ENCODE assay signal across 18 cellular contexts in the genomic region with DNA sequence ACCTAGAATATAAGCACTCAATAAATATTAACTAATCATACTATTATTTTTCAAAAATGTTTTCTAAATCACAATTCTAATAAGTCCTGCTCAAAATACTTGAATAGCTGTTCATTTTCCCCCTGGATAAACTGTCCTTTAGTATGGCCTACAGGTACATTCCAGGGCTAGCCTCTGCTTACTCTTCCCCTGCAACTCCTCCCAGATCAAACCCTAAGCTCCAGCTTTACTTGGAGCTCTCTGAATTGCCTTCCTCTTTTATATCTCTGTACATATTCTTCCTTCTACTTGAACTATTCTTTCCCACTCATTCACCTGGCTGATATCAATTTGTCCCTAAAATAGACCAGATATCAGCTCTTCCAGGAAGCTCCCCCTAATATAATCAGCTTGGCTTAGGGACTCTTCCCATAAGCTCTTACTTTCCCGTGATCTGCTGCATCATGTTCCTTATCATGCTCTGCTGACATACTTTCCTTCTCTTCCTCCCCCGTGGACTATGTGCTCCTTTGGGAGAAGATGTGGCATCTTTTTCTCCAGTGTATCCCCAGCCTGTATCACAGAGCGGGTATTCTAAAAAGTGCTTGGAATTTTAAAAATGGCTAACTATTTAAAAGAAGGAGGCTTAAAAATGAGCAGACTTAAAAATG. TPM values are rescaled to one million over a fixed set of nuclear protein-coding genes. Genes with fewer than 3 reads are reported as not detected.
DNase-seq lines count a peak whose midpoint lies in the region; ATAC-seq, FAIRE-seq and TF ChIP-seq lines count a peak whose summit lies in the region.
"Had no signal": no experiment of that assay in that cellular context is flagged by ENCODE, and none has a peak within 500 bp of the region (broad histone marks: within the 10 kb centered on the region; RNA-seq: fewer than 3 reads in every experiment).

No MANE protein-coding gene starts in this region.

- H3K9me2 ChIP-seq in Loucy (replicated peaks; ENCODE audit: low read depth, low read length), result no peaks in the 10 kb centered on the region

- H3K27ac ChIP-seq in BLaER1 (no peak overlapping the region), K562 (ENCODE audit: extremely low read depth, low read depth, low read length) (no peak overlapping the region), smooth muscle cell (ENCODE audit: low read depth) (no peak overlapping the region)
- H3K27ac ChIP-seq: C4-2B, GM23248, HL-60 had no signal

- POLR2A ChIA-PET in K562 (lab: Yijun Ruan, JAX), result interaction anchor here (0.6 to 2.1 kb wide), 11 partner anchors 10 to 50 kb away, joined by 3 to 6 read pairs (median 3); no protein-coding TSS in a partner anchor

- no peaks in the 10 kb centered on the region for H3K9me3 Mint-ChIP-seq in T-helper 2 cell treated with Interferon-gamma antibody and Interleukin-4, amounts not matched to agents 5 μg/mL and 100 μg/mL, for 36 hours
- H3K9me3 Mint-ChIP-seq: CD4-positive, alpha-beta memory T cell had no signal

- H3K9me3 ChIP-seq in BLaER1 (no peaks in the 10 kb centered on the region), Loucy (ENCODE audit: insufficient read depth, low read depth, low read length) (no peaks in the 10 kb centered on the region), K562 (replicated peaks; ENCODE audit: control insufficient read depth, insufficient read depth, low read depth, low read length) (no peaks in the 10 kb centered on the region), smooth muscle cell (replicated peaks; ENCODE audit: low read depth) (no peaks in the 10 kb centered on the region)

- 17% methylated on average over 3 of the region's 3 CpGs for WGBS in K562 (ENCODE audit: insufficient coverage, low coverage, missing lambda C conversion rate)
- 45% methylated on average over 3 of the region's 3 CpGs for WGBS in smooth muscle cell (ENCODE audit: low lambda C conversion rate)

- no peak overlapping the region for H3K4me3 ChIP-seq in BLaER1
- peak overlapping the region; percentile 36 for H3K4me3 ChIP-seq in Loucy (ENCODE audit: low read length, poor library complexity, severe bottlenecking)
- no peak overlapping the region for H3K4me3 ChIP-seq in K562
- no peak overlapping the region for H3K4me3 ChIP-seq in smooth muscle cell
- H3K4me3 ChIP-seq: GM23248 had no signal

- H3K27ac Mint-ChIP-seq in T-helper 2 cell treated with Interferon-gamma antibody and Interleukin-4, amounts not matched to agents 5 μg/mL and 100 μg/mL, for 36 hours, result no peak overlapping the region

- H3K9me1 ChIP-seq in K562 (ENCODE audit: control insufficient read depth, insufficient read depth, low read length), result no peaks in the 10 kb centered on the region

- no peaks in the 10 kb centered on the region for H3K36me3 ChIP-seq in BLaER1
- no peaks in the 10 kb centered on the region for H3K36me3 ChIP-seq in Loucy (ENCODE audit: insufficient read depth, low read length)
- no peaks in the 10 kb centered on the region for H3K36me3 ChIP-seq in K562 (ENCODE audit: control insufficient read depth, insufficient read depth, low read length)
- no peaks in the 10 kb centered on the region for H3K36me3 ChIP-seq in smooth muscle cell (ENCODE audit: low read depth)

- in situ Hi-C loops in K562 (cut with MboI), result no loop called here

- peaks cover 7% of the 10 kb centered on the region for H3K4me1 Mint-ChIP-seq in T-helper 2 cell treated with Interferon-gamma antibody and Interleukin-4, amounts not matched to agents 5 μg/mL and 100 μg/mL, for 36 hours (ENCODE audit: low read depth)

- peak; percentile 71 for ATAC-seq in K562
- ATAC-seq: HCT116 had no signal

- CTCF ChIA-PET in K562 (lab: Yijun Ruan, JAX; ENCODE audit: low intra/inter-chr PET ratio), result no interaction called here

- H3K27me3 ChIP-seq in BLaER1 (no peaks in the 10 kb centered on the region), Loucy (ENCODE audit: insufficient read depth, low read length, poor library complexity, severe bottlenecking) (no peaks in the 10 kb centered on the region), K562 (ENCODE audit: control insufficient read depth in 2 of 2, insufficient read depth in 2 of 2, low read length in 2 of 2) (no peaks in the 10 kb centered on the region), smooth muscle cell (ENCODE audit: low read depth) (no peaks in the 10 kb centered on the region)

- no peak for TF ChIP-seq CTCF in Loucy (conservative IDR thresholded peaks at IDR 0.05; ENCODE audit: low read length)
- no peak for TF ChIP-seq CTCF in K562 (IDR thresholded peaks at IDR 0.05 in 2 of 3, conservative IDR thresholded peaks at IDR 0.05 in 1 of 3; ENCODE audit: insufficient read depth in 2 of 3, low read depth in 1 of 3, low read length in 3 of 3)
- no peak for TF ChIP-seq CTCF in smooth muscle cell (IDR thresholded peaks at IDR 0.05; ENCODE audit: borderline replicate concordance, insufficient read depth, poor library complexity, severe bottlenecking)

- H4K20me1 ChIP-seq in BLaER1 (no peaks in the 10 kb centered on the region), Loucy (ENCODE audit: insufficient read depth, low read length, poor library complexity, severe bottlenecking) (no peaks in the 10 kb centered on the region), K562 (replicated peaks; ENCODE audit: control insufficient read depth, insufficient read depth, low read length) (no peaks in the 10 kb centered on the region), smooth muscle cell (ENCODE audit: low read depth) (no peaks in the 10 kb centered on the region)

- no peak for FAIRE-seq in K562 (lab: Jason Lieb, UNC)
- FAIRE-seq: GM12892, GM19239, H54 had no signal

- H3K27me3 Mint-ChIP-seq in T-helper 2 cell treated with Interferon-gamma antibody and Interleukin-4, amounts not matched to agents 5 μg/mL and 100 μg/mL, for 36 hours (ENCODE audit: low read depth), result peaks cover 52% of the 10 kb centered on the region

- no TSS peak for BruUV-seq in K562 (replicated peaks; lab: Mats Ljungman, UMichigan)

- H3F3A ChIP-seq in Loucy (ENCODE audit: low read depth) (no peaks in the 10 kb centered on the region), smooth muscle cell (ENCODE audit: low read depth) (no peaks in the 10 kb centered on the region)

- H2AFZ ChIP-seq in Loucy (ENCODE audit: low read length) (no peak overlapping the region), K562 (ENCODE audit: low read depth, low read length) (peak overlapping the region; percentile 41), smooth muscle cell (ENCODE audit: low read depth) (peak overlapping the region; percentile 22)
- H2AFZ ChIP-seq: GM23248 had no signal

- DNase-seq in K562 (ENCODE audit: extremely low read depth in 1 of 4, low spot score in 3 of 4) (peak in 2 of 4 experiments; percentile 35 to 39), smooth muscle cell (lab: John Stamatoyannopoulos, UW; ENCODE audit: unreplicated experiment) (no peak), glomerular visceral epithelial cell (ENCODE audit: extremely low spot score) (no peak), islet precursor cell (no peak)
- DNase-seq in T-helper 2 cell treated with Interferon-gamma antibody and Interleukin-4, amounts not matched to agents 5 μg/mL and 100 μg/mL, for 36 hours (ENCODE audit: low spot score), result no peak
- DNase-seq: ACHN, DMS153, DMS79 treated with DMSO at 0.1 percent for 48 hours, GM23248 had no signal

- H3K9ac ChIP-seq in BLaER1 (no peak overlapping the region), Loucy (ENCODE audit: low read depth, low read length, poor library complexity, severe bottlenecking) (no peak overlapping the region), K562 (ENCODE audit: insufficient read depth in 1 of 2, low read depth in 2 of 2, low read length in 2 of 2) (no peak overlapping the region), smooth muscle cell (ENCODE audit: low read depth) (no peak overlapping the region)
- H3K9ac ChIP-seq: GM23248 had no signal

- peaks cover 10% of the 10 kb centered on the region for H3K4me1 ChIP-seq in BLaER1
- H3K4me1 ChIP-seq in Loucy (ENCODE audit: insufficient read depth, low read length, poor library complexity, severe bottlenecking), result peaks cover 28% of the 10 kb centered on the region
- H3K4me1 ChIP-seq in K562 (replicated peaks in 1 of 2; ENCODE audit: control insufficient read depth in 2 of 2, insufficient read depth in 2 of 2, low read length in 2 of 2), result peaks cover 0 to 17% of the 10 kb centered on the region in 2 experiments; a peak in 3 of 5 replicates
- H3K4me1 ChIP-seq in smooth muscle cell (ENCODE audit: low read depth), result no peaks in the 10 kb centered on the region

- no peaks in the 10 kb centered on the region for H3K79me2 ChIP-seq in Loucy (ENCODE audit: insufficient read depth, low read length)
- H3K79me2 ChIP-seq in K562 (ENCODE audit: control insufficient read depth, insufficient read depth, low read length), result no peaks in the 10 kb centered on the region
- H3K79me2 ChIP-seq in smooth muscle cell (ENCODE audit: low read depth), result no peaks in the 10 kb centered on the region

- H3K4me2 ChIP-seq in BLaER1, result peak overlapping the region; percentile 25; the same call in 1 of the 2 replicates
- H3K4me2 ChIP-seq in Loucy (ENCODE audit: low read depth, low read length, poor library complexity, severe bottlenecking), result peak overlapping the region; percentile 63
- H3K4me2 ChIP-seq in K562 (ENCODE audit: insufficient read depth, low read length), result peak overlapping the region; percentile 36; the same call in 1 of the 2 replicates
- peak overlapping the region; percentile 20 for H3K4me2 ChIP-seq in smooth muscle cell

- intact Hi-C loops in K562 (cut with micrococcal nuclease), result no loop called here

- TF ChIP-seq EP300 in K562 (IDR thresholded peaks at IDR 0.05; ENCODE audit: low read length), result no peak

- TF ChIP-seq RAD21 in K562 (CRISPR knock-in tag; conservative IDR thresholded peaks at IDR 0.05 in 1 of 2, IDR thresholded peaks at IDR 0.05 in 1 of 2), result no peak

- H3K36me3 Mint-ChIP-seq in T-helper 2 cell treated with Interferon-gamma antibody and Interleukin-4, amounts not matched to agents 5 μg/mL and 100 μg/mL, for 36 hours (ENCODE audit: low read depth), result no peaks in the 10 kb centered on the region
- H3K36me3 Mint-ChIP-seq: CD4-positive, alpha-beta memory T cell had no signal

- no peak for TF ChIP-seq POLR2A in K562 (conservative IDR thresholded peaks at IDR 0.05)

- no peak overlapping the region for H3K4me3 Mint-ChIP-seq in T-helper 2 cell treated with Interferon-gamma antibody and Interleukin-4, amounts not matched to agents 5 μg/mL and 100 μg/mL, for 36 hours

RNA-seq across cellular contexts. Expression of a gene that starts 43.1 kb away (rescaled TPM):
- 43.3 and 43.8 TPM in 2 replicates for total RNA-seq in K562 (2011; cell fraction: chromatin; rRNA removed; ENCODE audit: low replicate concordance)
- total RNA-seq in K562 (2011; cell fraction: nucleolus; rRNA removed), result 42.9 and 48.8 TPM in 2 replicates
- total RNA-seq in K562 (2011; cell fraction: nucleoplasm; rRNA removed), result 52.9 and 57.7 TPM in 2 replicates
- total RNA-seq in K562 (2014; rRNA removed) (30.5 and 34.4 TPM in 2 replicates), K562 (2014; rRNA removed; fragmentation: Illumina TruSeq; extraction: Trizol) (54.7 and 62.1 TPM in 2 replicates), K562 (2015; rRNA removed; fragmentation: Illumina TruSeq; extraction: Trizol) (44.5 and 46.0 TPM in 2 replicates), K562 (2021) (38.9 and 40.3 TPM in 2 replicates), smooth muscle cell (25.3 and 28.9 TPM in 2 replicates)
- polyA plus RNA-seq in K562 (2011; rRNA removed) (59.3 and 60.4 TPM in 2 replicates), K562 (2014; fragmentation: Illumina TruSeq; extraction: Trizol) (56.4 and 59.3 TPM in 2 replicates), K562 (2014; fragmentation: Nextera tagmentation; extraction: Ambion mirVana) (10 to 100 TPM; 92.9 to 97.9 TPM), K562 (2014; rRNA removed) (39.1 and 49.9 TPM in 2 replicates), smooth muscle cell (32.0 and 41.1 TPM in 2 replicates)
- 50.8 and 72.2 TPM in 2 replicates for polyA plus RNA-seq in K562 (2011; cell fraction: cytosol; rRNA removed)
- polyA plus RNA-seq in K562 (2011; cell fraction: nucleus; rRNA removed), result 31.5 and 37.4 TPM in 2 replicates
- polyA plus RNA-seq in K562 (2012), result 49.3 and 58.4 TPM in 2 replicates
- 54.5 and 72.3 TPM in 2 replicates for polyA minus RNA-seq in K562 (2011; rRNA and poly(A)+ RNA removed)
- 14.7 and 28.0 TPM in 2 replicates for polyA minus RNA-seq in K562 (2011; cell fraction: cytosol; rRNA and poly(A)+ RNA removed)
- polyA minus RNA-seq in K562 (2011; cell fraction: nucleus; rRNA and poly(A)+ RNA removed), result 22.5 and 45.2 TPM in 2 replicates

RNA-seq across cellular contexts. Expression of a gene that starts 46.0 kb away (rescaled TPM):
- 40.3 and 147 TPM in 2 replicates for total RNA-seq in K562 (2011; cell fraction: chromatin; rRNA removed; ENCODE audit: low replicate concordance)
- total RNA-seq in K562 (2011; cell fraction: nucleolus; rRNA removed), result 13.8 and 22.6 TPM in 2 replicates
- total RNA-seq in K562 (2011; cell fraction: nucleoplasm; rRNA removed), result 55.4 and 77.5 TPM in 2 replicates
- total RNA-seq in K562 (2014; rRNA removed), result 9.1 and 9.4 TPM in 2 replicates
- total RNA-seq in K562 (2014; rRNA removed; fragmentation: Illumina TruSeq; extraction: Trizol), result 19.2 and 22.3 TPM in 2 replicates
- total RNA-seq in K562 (2015; rRNA removed; fragmentation: Illumina TruSeq; extraction: Trizol), result 18.8 and 20.6 TPM in 2 replicates
- total RNA-seq in K562 (2021), result 15.9 and 18.5 TPM in 2 replicates
- polyA plus RNA-seq in K562 (2011; rRNA removed), result 15.7 and 15.9 TPM in 2 replicates
- polyA plus RNA-seq in K562 (2011; cell fraction: cytosol; rRNA removed), result 1.8 and 4.8 TPM in 2 replicates
- 13.8 and 22.3 TPM in 2 replicates for polyA plus RNA-seq in K562 (2011; cell fraction: nucleus; rRNA removed)
- polyA plus RNA-seq in K562 (2012), result 9.6 and 12.5 TPM in 2 replicates
- polyA plus RNA-seq in K562 (2014; fragmentation: Illumina TruSeq; extraction: Trizol), result 11.5 and 14.3 TPM in 2 replicates
- 1 to 10 TPM; 2.5 to 3.6 TPM for polyA plus RNA-seq in K562 (2014; fragmentation: Nextera tagmentation; extraction: Ambion mirVana)
- polyA plus RNA-seq in K562 (2014; rRNA removed), result 8.0 and 10.7 TPM in 2 replicates
- 39.5 and 71.3 TPM in 2 replicates for polyA minus RNA-seq in K562 (2011; rRNA and poly(A)+ RNA removed)
- polyA minus RNA-seq in K562 (2011; cell fraction: cytosol; rRNA and poly(A)+ RNA removed), result 17.1 and 19.9 TPM in 2 replicates
- 35.9 and 73.6 TPM in 2 replicates for polyA minus RNA-seq in K562 (2011; cell fraction: nucleus; rRNA and poly(A)+ RNA removed)
- total RNA-seq in smooth muscle cell, result 86.0 and 96.7 TPM in 2 replicates
- polyA plus RNA-seq in smooth muscle cell, result 16.9 and 28.7 TPM in 2 replicates
